16 cellular contexts compared by ENCODE assay signal in the genomic region with DNA sequence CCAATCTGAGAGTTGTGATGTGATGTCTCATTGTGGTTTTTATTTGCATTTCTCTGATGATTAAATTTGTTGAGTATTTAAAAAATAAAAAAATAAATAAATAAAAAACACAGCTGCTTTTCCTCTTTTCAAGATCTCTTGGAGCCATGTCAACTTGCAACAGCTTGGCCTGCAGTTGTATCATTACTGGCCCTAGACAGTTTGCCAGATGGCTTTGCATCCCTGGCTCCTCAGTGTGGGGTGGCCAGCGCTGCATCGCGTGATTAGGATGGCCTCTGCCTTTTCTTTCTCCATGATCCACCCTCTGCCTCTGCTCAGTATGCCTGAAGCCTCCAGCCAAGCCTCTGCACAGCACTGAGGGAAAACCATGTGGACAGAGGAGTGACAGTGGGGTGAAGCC.
DNase-seq lines count a peak whose midpoint lies in the region; ATAC-seq and TF ChIP-seq lines count a peak whose summit lies in the region.
"Had no signal": no experiment of that assay in that cellular context is flagged by ENCODE, and none has a peak within 500 bp of the region (broad histone marks: within the 10 kb centered on the region; RNA-seq: fewer than 3 reads in every experiment).

No MANE protein-coding gene starts in this region.

- H3K36me3 Mint-ChIP-seq in GM23338 (ENCODE audit: low read depth): no peaks in the 10 kb centered on the region; the same call in 2 of the 3 replicates
- no peaks in the 10 kb centered on the region for H3K36me3 Mint-ChIP-seq in activated T-helper 2 cell treated with anti-CD3 and anti-CD28 coated beads, Interferon-gamma antibody, Interleukin-2, Interleukin-4, amounts not matched to agents 10 μg/mL and 5 μg/mL and 100 μg/mL, durations not matched to agents 14 hours and 24 hours and 36 hours (ENCODE audit: low read depth)
- H3K36me3 Mint-ChIP-seq: CD4-positive, CD25-positive, alpha-beta regulatory T cell had no signal

- H3K27ac ChIP-seq in upper lobe of left lung (no peak overlapping the region), GM23338 (ENCODE audit: low read depth) (no peak overlapping the region)
- H3K27ac ChIP-seq: pancreas had no signal

- H3K4me1 ChIP-seq in upper lobe of left lung: no peaks in the 10 kb centered on the region
- no peaks in the 10 kb centered on the region for H3K4me1 ChIP-seq in GM23338 (ENCODE audit: insufficient read depth)
- H3K4me1 ChIP-seq: pancreas had no signal

- peaks cover 8% of the 10 kb centered on the region; the same call in 1 of the 2 replicates for H3K9me2 ChIP-seq in GM23338 (ENCODE audit: insufficient read depth)

- no peak overlapping the region for H3K27ac Mint-ChIP-seq in GM23338
- H3K27ac Mint-ChIP-seq in activated T-helper 2 cell treated with anti-CD3 and anti-CD28 coated beads, Interferon-gamma antibody, Interleukin-2, Interleukin-4, amounts not matched to agents 10 μg/mL and 5 μg/mL and 100 μg/mL, durations not matched to agents 14 hours and 24 hours and 36 hours: no peak overlapping the region
- H3K27ac Mint-ChIP-seq: CD4-positive, CD25-positive, alpha-beta regulatory T cell; endodermal cell had no signal

- no peak overlapping the region for H3K4me3 ChIP-seq in upper lobe of left lung
- H3K4me3 ChIP-seq in GM23338: no peak overlapping the region
- H3K4me3 ChIP-seq: pancreas had no signal

- TF ChIP-seq POLR2A in upper lobe of left lung (IDR thresholded peaks at IDR 0.05): no peak

- ATAC-seq in upper lobe of left lung (ENCODE audit: low FRiP score in 2 of 2) (peak; percentile 67 to 77), GM23338 (no peak)
- ATAC-seq: SK-N-SH treated with all-trans-retinoic acid at 6 μM for 48 hours had no signal

- peak; percentile 92 for DNase-seq in GM04504 (ENCODE audit: low read depth)
- DNase-seq in dedifferentiated amniotic fluid mesenchymal stem cell (ENCODE audit: extremely low spot score): peak; percentile 48
- DNase-seq in iris pigment epithelial cell (ENCODE audit: low read depth): peak; percentile 34
- no peak for DNase-seq in upper lobe of left lung
- no peak for DNase-seq in GM23338 (ENCODE audit: low spot score)
- no peak for DNase-seq in activated T-helper 2 cell treated with anti-CD3 and anti-CD28 coated beads, Interferon-gamma antibody, Interleukin-2, Interleukin-4, amounts not matched to agents 10 μg/mL and 5 μg/mL and 100 μg/mL, durations not matched to agents 14 hours and 24 hours and 36 hours (ENCODE audit: low spot score)
- DNase-seq in NCI-H187 treated with DMSO at 0.1 percent for 48 hours (lab: John Stamatoyannopoulos, UW): no peak
- DNase-seq: activated CD4-positive, alpha-beta T cell treated with anti-CD3 and anti-CD28 coated beads, Interleukin-2, amount 50 U/mL, for 48 hours; CD4-positive, CD25-positive, alpha-beta regulatory T cell; endodermal cell; NCI-H187; NCI-H510A treated with DMSO at 0.1 percent for 48 hours; OCI-M1 had no signal

- no peaks in the 10 kb centered on the region for H3F3A ChIP-seq in GM23338 (replicated peaks; ENCODE audit: low read depth)

- no peak overlapping the region for H3K4me2 ChIP-seq in GM23338

- no peaks in the 10 kb centered on the region for H3K9me3 ChIP-seq in upper lobe of left lung
- H3K9me3 ChIP-seq: pancreas had no signal

- 73 to 86% methylated on average over 3 of the region's 3 CpGs for WGBS in upper lobe of left lung, 2 donors

- H3K27me3 ChIP-seq in upper lobe of left lung: no peaks in the 10 kb centered on the region
- H3K27me3 ChIP-seq in GM23338 (ENCODE audit: insufficient read depth): no peaks in the 10 kb centered on the region
- H3K27me3 ChIP-seq: pancreas had no signal

- no peak overlapping the region for H3K4me3 Mint-ChIP-seq in GM23338
- H3K4me3 Mint-ChIP-seq in activated T-helper 2 cell treated with anti-CD3 and anti-CD28 coated beads, Interferon-gamma antibody, Interleukin-2, Interleukin-4, amounts not matched to agents 10 μg/mL and 5 μg/mL and 100 μg/mL, durations not matched to agents 14 hours and 24 hours and 36 hours (ENCODE audit: low read depth): no peak overlapping the region
- H3K4me3 Mint-ChIP-seq: CD4-positive, CD25-positive, alpha-beta regulatory T cell; central memory CD8-positive, alpha-beta T cell; endodermal cell had no signal

- H2AFZ ChIP-seq in GM23338: no peak overlapping the region

- no peaks in the 10 kb centered on the region for H3K4me1 Mint-ChIP-seq in GM23338
- no peaks in the 10 kb centered on the region for H3K4me1 Mint-ChIP-seq in activated T-helper 2 cell treated with anti-CD3 and anti-CD28 coated beads, Interferon-gamma antibody, Interleukin-2, Interleukin-4, amounts not matched to agents 10 μg/mL and 5 μg/mL and 100 μg/mL, durations not matched to agents 14 hours and 24 hours and 36 hours (ENCODE audit: low read depth)
- H3K4me1 Mint-ChIP-seq: CD4-positive, CD25-positive, alpha-beta regulatory T cell; central memory CD8-positive, alpha-beta T cell; endodermal cell had no signal

- no peak for TF ChIP-seq EP300 in upper lobe of left lung (IDR thresholded peaks at IDR 0.05)

- H3K36me3 ChIP-seq in upper lobe of left lung: no peaks in the 10 kb centered on the region
- H3K36me3 ChIP-seq in GM23338 (ENCODE audit: insufficient read depth): no peaks in the 10 kb centered on the region
- H3K36me3 ChIP-seq: pancreas had no signal

- no peak for TF ChIP-seq CTCF in upper lobe of left lung (IDR thresholded peaks at IDR 0.05)
- TF ChIP-seq CTCF in GM23338 (conservative IDR thresholded peaks at IDR 0.05; ENCODE audit: low read depth in 2 of 2): no peak

- no peaks in the 10 kb centered on the region for H4K20me1 ChIP-seq in GM23338 (replicated peaks; ENCODE audit: insufficient read depth)

- no peaks in the 10 kb centered on the region for H3K79me2 ChIP-seq in GM23338 (replicated peaks; ENCODE audit: insufficient read depth)

- no peaks in the 10 kb centered on the region for H3K27me3 Mint-ChIP-seq in GM23338 (ENCODE audit: insufficient read depth, low read depth, poor library complexity)
- H3K27me3 Mint-ChIP-seq in activated T-helper 2 cell treated with anti-CD3 and anti-CD28 coated beads, Interferon-gamma antibody, Interleukin-2, Interleukin-4, amounts not matched to agents 10 μg/mL and 5 μg/mL and 100 μg/mL, durations not matched to agents 14 hours and 24 hours and 36 hours (ENCODE audit: low read depth): peaks cover 2% of the 10 kb centered on the region

- H3K9me3 Mint-ChIP-seq in GM23338: peaks cover 18% of the 10 kb centered on the region
- no peaks in the 10 kb centered on the region for H3K9me3 Mint-ChIP-seq in activated T-helper 2 cell treated with anti-CD3 and anti-CD28 coated beads, Interferon-gamma antibody, Interleukin-2, Interleukin-4, amounts not matched to agents 10 μg/mL and 5 μg/mL and 100 μg/mL, durations not matched to agents 14 hours and 24 hours and 36 hours
- H3K9me3 Mint-ChIP-seq: central memory CD8-positive, alpha-beta T cell had no signal

- intact Hi-C loops in activated T-helper 2 cell treated with anti-CD3 and anti-CD28 coated beads, Interferon-gamma antibody, Interleukin-2, Interleukin-4, amounts not matched to agents 10 μg/mL and 5 μg/mL and 100 μg/mL, durations not matched to agents 14 hours and 24 hours and 36 hours (cut with micrococcal nuclease): no loop called here

TF ChIP-seq in GM23338, 12 proteins besides CTCF, POLR2A, EP300 and RAD21:
- no peak for TF ChIP-seq ZNF114 (CRISPR knock-in tag; IDR thresholded peaks at IDR 0.05)
- TF ChIP-seq, protein P1, sequence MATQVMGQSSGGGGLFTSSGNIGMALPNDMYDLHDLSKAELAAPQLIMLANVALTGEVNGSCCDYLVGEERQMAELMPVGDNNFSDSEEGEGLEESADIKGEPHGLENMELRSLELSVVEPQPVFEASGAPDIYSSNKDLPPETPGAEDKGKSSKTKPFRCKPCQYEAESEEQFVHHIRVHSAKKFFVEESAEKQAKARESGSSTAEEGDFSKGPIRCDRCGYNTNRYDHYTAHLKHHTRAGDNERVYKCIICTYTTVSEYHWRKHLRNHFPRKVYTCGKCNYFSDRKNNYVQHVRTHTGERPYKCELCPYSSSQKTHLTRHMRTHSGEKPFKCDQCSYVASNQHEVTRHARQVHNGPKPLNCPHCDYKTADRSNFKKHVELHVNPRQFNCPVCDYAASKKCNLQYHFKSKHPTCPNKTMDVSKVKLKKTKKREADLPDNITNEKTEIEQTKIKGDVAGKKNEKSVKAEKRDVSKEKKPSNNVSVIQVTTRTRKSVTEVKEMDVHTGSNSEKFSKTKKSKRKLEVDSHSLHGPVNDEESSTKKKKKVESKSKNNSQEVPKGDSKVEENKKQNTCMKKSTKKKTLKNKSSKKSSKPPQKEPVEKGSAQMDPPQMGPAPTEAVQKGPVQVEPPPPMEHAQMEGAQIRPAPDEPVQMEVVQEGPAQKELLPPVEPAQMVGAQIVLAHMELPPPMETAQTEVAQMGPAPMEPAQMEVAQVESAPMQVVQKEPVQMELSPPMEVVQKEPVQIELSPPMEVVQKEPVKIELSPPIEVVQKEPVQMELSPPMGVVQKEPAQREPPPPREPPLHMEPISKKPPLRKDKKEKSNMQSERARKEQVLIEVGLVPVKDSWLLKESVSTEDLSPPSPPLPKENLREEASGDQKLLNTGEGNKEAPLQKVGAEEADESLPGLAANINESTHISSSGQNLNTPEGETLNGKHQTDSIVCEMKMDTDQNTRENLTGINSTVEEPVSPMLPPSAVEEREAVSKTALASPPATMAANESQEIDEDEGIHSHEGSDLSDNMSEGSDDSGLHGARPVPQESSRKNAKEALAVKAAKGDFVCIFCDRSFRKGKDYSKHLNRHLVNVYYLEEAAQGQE (IDR thresholded peaks at IDR 0.05; ENCODE audit: unreplicated experiment): no peak

Comparison
In these comparisons a context has a peak if more than half of its experiments do, and no peak if none do; other contexts are left out.
1. DNase-seq: peak in GM04504 (single experiment), dedifferentiated amniotic fluid mesenchymal stem cell (single experiment) and iris pigment epithelial cell (single experiment); none in upper lobe of left lung (0 of 2), GM23338 (single experiment), activated T-helper 2 cell treated with anti-CD3 and anti-CD28 coated beads, Interferon-gamma antibody, Interleukin-2, Interleukin-4, amounts not matched to agents 10 μg/mL and 5 μg/mL and 100 μg/mL, durations not matched to agents 14 hours and 24 hours and 36 hours (single experiment) and NCI-H187 treated with DMSO at 0.1 percent for 48 hours (single experiment).